Comparison of ENCODE assay signal across 29 cellular contexts in the genomic region with DNA sequence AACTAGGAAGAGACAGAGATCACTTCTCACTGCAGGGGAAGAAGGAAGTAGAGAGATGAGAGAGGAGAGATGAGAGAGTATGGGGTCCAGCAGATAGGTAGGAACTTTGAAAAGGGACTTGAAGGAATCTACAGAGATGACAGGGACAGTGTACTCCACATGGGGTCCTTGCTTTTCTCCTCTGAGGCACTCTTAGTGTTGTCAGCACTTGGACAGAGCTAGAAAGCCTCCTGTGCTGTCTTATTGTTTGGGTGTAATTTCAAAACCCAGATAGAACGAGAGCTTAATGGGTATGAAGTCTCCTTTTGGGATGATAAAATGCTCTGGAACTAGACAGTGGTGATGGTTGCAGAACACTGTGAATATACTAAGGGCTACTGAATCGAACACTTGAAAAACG.
"Had no signal": no experiment of that assay in that cellular context is flagged by ENCODE, and none has a peak within 500 bp of the region (broad histone marks: within the 10 kb centered on the region; RNA-seq: fewer than 3 reads in every experiment).

No MANE protein-coding gene starts in this region.

- FAIRE-seq: TTC549 had no signal

- H3K27me3 ChIP-seq: ascending aorta, cardiac muscle cell had no signal

- H3K4me1 ChIP-seq: ascending aorta had no signal

- H3K4me3 ChIP-seq: ascending aorta, cardiac muscle cell had no signal

- H3K9me3 ChIP-seq: ascending aorta had no signal

- H3K27ac ChIP-seq: ascending aorta, cardiac muscle cell, VCaP had no signal

- ATAC-seq: activated CD8-positive, alpha-beta T cell treated with anti-CD3 and anti-CD28 coated beads for 36 hours; activated naive CD8-positive, alpha-beta T cell treated with anti-CD3 and anti-CD28 coated beads, Interleukin-2, amount 50 U/mL, for 24 hours; activated T-cell treated with anti-CD3 and anti-CD28 coated beads, Interleukin-2, amount 50 U/mL, for 4 hours; activated T-cell treated with anti-CD3 and anti-CD28 coated beads, Interleukin-2, amount 50 U/mL, for 72 hours; activated T-helper 17 cell treated with anti-CD3 and anti-CD28 coated beads, Interleukin-2, amount 50 U/mL, for 72 hours had no signal

- H3K36me3 ChIP-seq: ascending aorta, cardiac muscle cell had no signal

- DNase-seq: activated B cell treated with CpG ODN at 0.5 μM for 24 hours; activated CD4-positive, alpha-beta memory T cell treated with anti-CD3 and anti-CD28 coated beads for 36 hours; activated CD4-positive, alpha-beta T cell treated with anti-CD3 and anti-CD28 coated beads for 4 hours; activated CD4-positive, alpha-beta T cell treated with anti-CD3 and anti-CD28 coated beads, Interleukin-2, amount 10 ng/mL, durations not matched to agents 24 days and 14 days; activated CD4-positive, alpha-beta T cell treated with anti-CD3 and anti-CD28 coated beads, Interleukin-2, amount 50 U/mL, for 1 hour; activated CD4-positive, alpha-beta T cell treated with anti-CD3 and anti-CD28 coated beads, Interleukin-2, amount 50 U/mL, for 4 hours; activated CD4-positive, CD25-positive, alpha-beta regulatory T cell treated with anti-CD3 and anti-CD28 coated beads, Interleukin-2, amount 50 U/mL, for 72 hours; activated CD8-positive, alpha-beta memory T cell treated with anti-CD3 and anti-CD28 coated beads, Interleukin-2, amount 50 U/mL, for 4 hours; activated CD8-positive, alpha-beta T cell treated with anti-CD3 and anti-CD28 coated beads for 36 hours; activated gamma-delta T cell; activated naive CD4-positive, alpha-beta T cell treated with anti-CD3 and anti-CD28 coated beads, Interleukin-2, amount 10 ng/mL, durations not matched to agents 7 days and 5 days; activated naive CD4-positive, alpha-beta T cell treated with Interleukin-2 at 50 U/mL for 16 hours; activated naive CD8-positive, alpha-beta T cell treated with anti-CD3 and anti-CD28 coated beads, Interleukin-2, amount 10 ng/mL, durations not matched to agents 7 days and 5 days; activated naive CD8-positive, alpha-beta T cell treated with anti-CD3 and anti-CD28 coated beads, Interleukin-2, amount 50 U/mL, for 24 hours; activated T-cell treated with anti-CD3 and anti-CD28 coated beads for 4 hours; activated T-cell treated with anti-CD3 and anti-CD28 coated beads, Interleukin-2, amount 50 U/mL, for 1 hour; activated T-cell treated with anti-CD3 and anti-CD28 coated beads, Interleukin-2, amount 50 U/mL, for 4 hours; activated T-cell treated with anti-CD3 and anti-CD28 coated beads, Interleukin-2, amount 50 U/mL, for 72 hours; amygdala; anterior cingulate cortex; caudate nucleus; T-helper 1 cell; T-helper 2 cell; T-helper 9 cell had no signal
